Comparison of ENCODE assay signal across 16 cellular contexts in the genomic region with DNA sequence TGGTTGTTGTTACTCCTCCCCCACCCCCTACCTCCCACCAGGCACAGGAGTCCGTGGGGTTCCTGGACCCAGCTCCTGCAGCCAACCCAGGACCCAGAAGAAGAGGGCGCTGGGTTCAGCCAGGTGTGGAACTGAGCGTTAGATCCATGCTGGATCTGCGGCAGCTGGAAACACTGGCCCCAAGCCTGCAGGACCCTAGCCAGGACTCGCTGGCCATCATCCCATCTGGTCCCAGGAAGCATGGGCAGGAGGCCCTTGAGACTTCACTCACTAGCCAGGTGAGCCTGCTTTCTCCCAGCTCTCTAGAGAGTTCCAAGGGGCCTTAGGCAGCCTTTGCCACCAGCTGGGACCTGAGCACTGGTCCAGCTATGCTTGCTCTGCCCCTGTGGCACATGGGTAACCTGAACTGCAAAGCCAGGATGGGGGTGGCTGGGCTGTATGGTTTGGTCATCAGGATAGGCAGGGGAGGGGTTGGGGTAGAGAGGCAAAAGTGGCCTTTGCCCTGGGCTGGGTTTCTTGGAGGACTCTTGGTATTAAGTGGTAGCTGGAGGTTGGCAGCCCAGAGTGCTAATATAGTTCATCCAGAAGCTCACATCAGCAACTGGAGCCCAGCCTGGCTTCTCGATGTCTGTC.
"Had no signal": no experiment of that assay in that cellular context is flagged by ENCODE, and none has a peak within 500 bp of the region (broad histone marks: within the 10 kb centered on the region; RNA-seq: fewer than 3 reads in every experiment).

No MANE protein-coding gene starts in this region.

- H3K4me1 ChIP-seq: adrenal gland, gastroesophageal sphincter, right atrium auricular region had no signal

- DNase-seq: activated CD4-positive, alpha-beta T cell treated with anti-CD3 and anti-CD28 coated beads for 4 hours; activated CD8-positive, alpha-beta memory T cell treated with anti-CD3 and anti-CD28 coated beads, Interleukin-2, amount 50 U/mL, for 4 hours; activated CD8-positive, alpha-beta T cell treated with anti-CD3 and anti-CD28 coated beads, Interleukin-2, amount 10 ng/mL, durations not matched to agents 7 days and 5 days; activated effector memory CD4-positive, alpha-beta T cell treated with anti-CD3 and anti-CD28 coated beads, Interleukin-2, amount 50 U/mL, for 16 hours; activated T-cell treated with anti-CD3 and anti-CD28 coated beads, Interleukin-2, amount 50 U/mL, for 48 hours; adrenal gland; erythroblast; left ventricle myocardium superior; mesenchymal stem cell had no signal

- H3K27ac ChIP-seq: adrenal gland, gastroesophageal sphincter, right atrium auricular region, thoracic aorta had no signal

- H3K9me3 ChIP-seq: adrenal gland, gastroesophageal sphincter, right atrium auricular region, thoracic aorta had no signal

- H3K4me3 ChIP-seq: adrenal gland, gastroesophageal sphincter, right atrium auricular region, smooth muscle cell, thoracic aorta had no signal

- FAIRE-seq: colon, islet of Langerhans had no signal

- H3K27me3 ChIP-seq: adrenal gland, gastroesophageal sphincter, right atrium auricular region had no signal

- ATAC-seq: activated CD8-positive, alpha-beta T cell treated with anti-CD3 and anti-CD28 coated beads, Interleukin-2, amount 10 ng/mL, durations not matched to agents 7 days and 5 days; gastroesophageal sphincter; left ventricle myocardium superior; natural killer cell treated with Interleukin-12 subunit alpha and Interleukin-12 subunit beta and Interleukin-15 and Interleukin-18, amount 100 ng/mL, for 72 hours had no signal

- H3K4me2 ChIP-seq: smooth muscle cell had no signal
